17 cellular contexts compared by ENCODE assay signal in the genomic region with DNA sequence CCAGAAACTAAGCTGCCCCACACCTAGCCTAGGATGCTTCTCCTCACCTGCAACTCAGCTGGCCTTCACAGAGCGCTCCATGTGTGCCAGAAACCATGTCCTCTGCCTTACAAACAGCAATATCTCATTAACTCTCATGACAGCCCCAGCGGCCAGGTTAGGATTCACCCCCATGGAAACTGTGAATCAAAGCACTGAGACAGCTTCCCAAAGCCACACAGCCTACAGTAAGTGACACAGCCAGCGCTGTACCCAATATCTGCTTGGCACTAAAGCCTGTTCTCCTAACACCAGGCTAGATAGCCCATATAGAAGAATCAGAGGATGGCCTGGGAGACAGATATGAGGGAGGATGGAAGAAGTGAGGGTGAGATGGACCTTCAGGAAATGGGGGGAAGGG. TPM values are rescaled to one million over a fixed set of nuclear protein-coding genes. Genes with fewer than 3 reads are reported as not detected.
DNase-seq lines count a peak whose midpoint lies in the region; ATAC-seq and TF ChIP-seq lines count a peak whose summit lies in the region.
"Had no signal": no experiment of that assay in that cellular context is flagged by ENCODE, and none has a peak within 500 bp of the region (broad histone marks: within the 10 kb centered on the region; RNA-seq: fewer than 3 reads in every experiment).

No MANE protein-coding gene starts in this region.

- peak overlapping the region; percentile 20; the same call in 1 of the 2 replicates for H3K27ac ChIP-seq in SJCRH30
- H3K27ac ChIP-seq: neural progenitor cell had no signal

- H3K4me3 ChIP-seq in GM12865 (ENCODE audit: low read depth, low read length): peak overlapping the region; percentile 79
- H3K4me3 ChIP-seq in SJCRH30: no peak overlapping the region
- H3K4me3 ChIP-seq: neural progenitor cell had no signal

- peak; percentile 45 for DNase-seq in activated CD4-positive, alpha-beta T cell treated with anti-CD3 and anti-CD28 coated beads for 36 hours
- no peak for DNase-seq in activated CD4-positive, alpha-beta T cell treated with anti-CD3 and anti-CD28 coated beads, Interleukin-2, amount 50 U/mL, for 1 hour
- DNase-seq in GM12865 (ENCODE audit: low read depth) (no peak), SJCRH30 (no peak), T-helper 9 cell (no peak), NCI-H510A treated with DMSO at 0.1 percent for 48 hours (lab: John Stamatoyannopoulos, UW) (no peak), RPMI8226 (no peak)
- DNase-seq: 8988T; CD8-positive, alpha-beta T cell; Kasumi-1; NCI-H187 treated with DMSO at 0.1 percent for 48 hours; NCI-H526 treated with DMSO at 0.1 percent for 48 hours; stimulated activated CD8-positive, alpha-beta memory T cell treated with anti-CD3 and anti-CD28 coated beads, Interleukin-4, amount 100 ng/mL, for 48 hours had no signal

- no peak overlapping the region for H3K4me3 Mint-ChIP-seq in activated CD4-positive, alpha-beta T cell treated with anti-CD3 and anti-CD28 coated beads for 36 hours
- H3K4me3 Mint-ChIP-seq in nephron: no peak overlapping the region
- H3K4me3 Mint-ChIP-seq: activated naive CD4-positive, alpha-beta T cell treated with anti-CD3 and anti-CD28 coated beads, Interleukin-2, amount 50 U/mL, for 24 hours; CD8-positive, alpha-beta T cell; central memory CD8-positive, alpha-beta T cell; neural progenitor cell had no signal

- POLR2A ChIA-PET in activated CD4-positive, alpha-beta T cell treated with anti-CD3 and anti-CD28 coated beads for 36 hours (lab: Charles Lee): interaction anchor here (0.6 kb wide), 1 partner anchor 956 kb away, joined by 3 read pairs; no protein-coding TSS in a partner anchor

- peak; percentile 27 for ATAC-seq in activated CD4-positive, alpha-beta T cell treated with anti-CD3 and anti-CD28 coated beads for 36 hours
- ATAC-seq: CD8-positive, alpha-beta T cell had no signal

- no peak overlapping the region for H3K27ac Mint-ChIP-seq in activated CD4-positive, alpha-beta T cell treated with anti-CD3 and anti-CD28 coated beads for 36 hours
- peak overlapping the region; percentile 8 to 50 (median 21) for H3K27ac Mint-ChIP-seq in nephron
- H3K27ac Mint-ChIP-seq: activated naive CD4-positive, alpha-beta T cell treated with anti-CD3 and anti-CD28 coated beads, Interleukin-2, amount 50 U/mL, for 24 hours; CD8-positive, alpha-beta T cell; neural progenitor cell had no signal

- H3K36me3 Mint-ChIP-seq in activated CD4-positive, alpha-beta T cell treated with anti-CD3 and anti-CD28 coated beads for 36 hours (ENCODE audit: low read depth): no peaks in the 10 kb centered on the region
- no peaks in the 10 kb centered on the region for H3K36me3 Mint-ChIP-seq in nephron (ENCODE audit: low read depth)
- H3K36me3 Mint-ChIP-seq: activated naive CD4-positive, alpha-beta T cell treated with anti-CD3 and anti-CD28 coated beads, Interleukin-2, amount 50 U/mL, for 24 hours; CD8-positive, alpha-beta T cell; neural progenitor cell had no signal

- no peaks in the 10 kb centered on the region for H3K27me3 ChIP-seq in SJCRH30
- H3K27me3 ChIP-seq: neural progenitor cell had no signal

- no peaks in the 10 kb centered on the region for H3K9me3 ChIP-seq in SJCRH30 (replicated peaks)

- peaks cover 30% of the 10 kb centered on the region for H3K4me1 Mint-ChIP-seq in activated CD4-positive, alpha-beta T cell treated with anti-CD3 and anti-CD28 coated beads for 36 hours
- peaks cover 42% of the 10 kb centered on the region for H3K4me1 Mint-ChIP-seq in nephron

- H3K9me3 Mint-ChIP-seq in activated CD4-positive, alpha-beta T cell treated with anti-CD3 and anti-CD28 coated beads for 36 hours (ENCODE audit: low read depth): no peaks in the 10 kb centered on the region
- H3K9me3 Mint-ChIP-seq in nephron: no peaks in the 10 kb centered on the region
- H3K9me3 Mint-ChIP-seq: activated naive CD4-positive, alpha-beta T cell treated with anti-CD3 and anti-CD28 coated beads, Interleukin-2, amount 50 U/mL, for 24 hours; CD8-positive, alpha-beta T cell; central memory CD8-positive, alpha-beta T cell; neural progenitor cell had no signal

- TF ChIP-seq CTCF in GM12865 (IDR thresholded peaks at IDR 0.05; ENCODE audit: insufficient read depth, low read depth, low read length, missing control alignments): no peak
- no peak for TF ChIP-seq CTCF in nephron (IDR thresholded peaks at IDR 0.05; ENCODE audit: unreplicated experiment in 3 of 3)

- H3K4me1 ChIP-seq in SJCRH30: peaks cover 37% of the 10 kb centered on the region

- CTCF ChIA-PET in activated CD4-positive, alpha-beta T cell treated with anti-CD3 and anti-CD28 coated beads for 36 hours (lab: Charles Lee): interaction anchor here (0.5 to 1.3 kb wide), 2 partner anchors 25 to 84 kb away, joined by 3 to 4 read pairs; no protein-coding TSS in a partner anchor

- no peaks in the 10 kb centered on the region for H3K36me3 ChIP-seq in SJCRH30
- H3K36me3 ChIP-seq: neural progenitor cell had no signal

- intact Hi-C loops in activated CD4-positive, alpha-beta T cell treated with anti-CD3 and anti-CD28 coated beads for 36 hours (cut with DNase I, micrococcal nuclease): no loop called here

- H3K27me3 Mint-ChIP-seq in activated CD4-positive, alpha-beta T cell treated with anti-CD3 and anti-CD28 coated beads for 36 hours: peaks cover 3% of the 10 kb centered on the region
- peaks cover 8% of the 10 kb centered on the region for H3K27me3 Mint-ChIP-seq in nephron (ENCODE audit: low read depth)
- H3K27me3 Mint-ChIP-seq: activated naive CD4-positive, alpha-beta T cell treated with anti-CD3 and anti-CD28 coated beads, Interleukin-2, amount 50 U/mL, for 24 hours had no signal

RNA-seq across cellular contexts. Expression of a gene that starts 13.5 kb away (rescaled TPM):
- total RNA-seq in activated CD4-positive, alpha-beta T cell treated with anti-CD3 and anti-CD28 coated beads for 36 hours: under 1 TPM; 0.18 to 0.25 TPM
- 27.7 and 29.3 TPM in 2 replicates for total RNA-seq in SJCRH30 (2014; rRNA removed; shearing (Covaris generic))

Comparison
In these comparisons a context has a peak if more than half of its experiments do, and no peak if none do; other contexts are left out.
1. RNA of a gene that starts 13.5 kb away (total RNA-seq): 27.7 to 29.3 TPM in SJCRH30; 0.18 to 0.25 TPM in activated CD4-positive, alpha-beta T cell treated with anti-CD3 and anti-CD28 coated beads for 36 hours; every median in the first group is over 10 times any median in the second.